28 cellular contexts compared by ENCODE assay signal in genomic region chr5:84303315-84303714, GRCh38.
DNase-seq lines count a peak whose midpoint lies in the region; ATAC-seq and TF ChIP-seq lines count a peak whose summit lies in the region.
"Had no signal": no experiment of that assay in that cellular context is flagged by ENCODE, and none has a peak within 500 bp of the region (broad histone marks: within the 10 kb centered on the region; RNA-seq: fewer than 3 reads in every experiment).

No MANE protein-coding gene starts in this region.

- H3K9ac ChIP-seq in mammary epithelial cell (ENCODE audit: insufficient read depth, low read length) = no peak overlapping the region

- H4K20me1 ChIP-seq in mammary epithelial cell (ENCODE audit: insufficient read depth, low read length) = no peaks in the 10 kb centered on the region
- no peaks in the 10 kb centered on the region for H4K20me1 ChIP-seq in hepatocyte (ENCODE audit: insufficient read depth, poor library complexity, severe bottlenecking)

- no peak overlapping the region for H3K27ac Mint-ChIP-seq in MCF 10A (ENCODE audit: low read depth, unreplicated experiment)
- H3K27ac Mint-ChIP-seq: activated T-cell treated with anti-CD3 and anti-CD28 coated beads, Interleukin-2, amount 50 U/mL, for 72 hours; CD4-positive, alpha-beta memory T cell; IgD-negative memory B cell; T-cell had no signal

- intact Hi-C loops in MCF 10A (cut with micrococcal nuclease) = no loop called here
- intact Hi-C loops in mammary epithelial cell (cut with micrococcal nuclease) = no loop called here
- intact Hi-C loops in vagina (cut with DNase I) = no loop called here

- BruUV-seq in MCF 10A (replicated peaks; lab: Mats Ljungman, UMichigan) (no TSS peak), mammary epithelial cell (replicated peaks; lab: Mats Ljungman, UMichigan) (no TSS peak)

- H3K4me3 Mint-ChIP-seq in MCF 10A (ENCODE audit: unreplicated experiment) = no peak overlapping the region
- H3K4me3 Mint-ChIP-seq: activated T-cell treated with anti-CD3 and anti-CD28 coated beads, Interleukin-2, amount 50 U/mL, for 72 hours; CD4-positive, alpha-beta memory T cell; IgD-negative memory B cell; T-cell had no signal

- H3K4me1 ChIP-seq in mammary epithelial cell (ENCODE audit: insufficient read depth, low read length) (no peaks in the 10 kb centered on the region), right atrium auricular region (no peaks in the 10 kb centered on the region), hepatocyte (ENCODE audit: insufficient read depth) (peaks cover 5% of the 10 kb centered on the region), vagina (no peaks in the 10 kb centered on the region)
- H3K4me1 ChIP-seq: adrenal gland, prostate gland, SJCRH30 had no signal

- dilution Hi-C loops in mammary epithelial cell (cut with HindIII; ENCODE audit: low sequenced_read_pairs) = no loop called here

- H3K27ac ChIP-seq in mammary epithelial cell (ENCODE audit: insufficient read depth, low read depth, low read length) = no peak overlapping the region
- H3K27ac ChIP-seq in right atrium auricular region = no peak overlapping the region
- H3K27ac ChIP-seq in hepatocyte = no peak overlapping the region
- H3K27ac ChIP-seq in vagina = no peak overlapping the region
- H3K27ac ChIP-seq: adrenal gland, cardiac muscle cell, prostate gland, SJCRH30 had no signal

- H2AFZ ChIP-seq in mammary epithelial cell (ENCODE audit: low read depth, low read length) (no peak overlapping the region), hepatocyte (no peak overlapping the region)

- no peaks in the 10 kb centered on the region for H3K9me3 ChIP-seq in mammary epithelial cell (replicated peaks; ENCODE audit: insufficient read depth, low read length)
- no peaks in the 10 kb centered on the region for H3K9me3 ChIP-seq in right atrium auricular region
- H3K9me3 ChIP-seq in hepatocyte (ENCODE audit: low read depth) = no peaks in the 10 kb centered on the region
- no peaks in the 10 kb centered on the region for H3K9me3 ChIP-seq in vagina
- H3K9me3 ChIP-seq: adrenal gland, prostate gland, SJCRH30 had no signal

- ATAC-seq in GM18505 (IDR thresholded peaks at IDR 0.05; ENCODE audit: unreplicated experiment) = no peak
- ATAC-seq: activated T-cell treated with anti-CD3 and anti-CD28 coated beads, Interleukin-2, amount 50 U/mL, for 72 hours; T-cell had no signal

- H3K36me3 ChIP-seq in mammary epithelial cell (ENCODE audit: insufficient read depth, low read length) (no peaks in the 10 kb centered on the region), right atrium auricular region (no peaks in the 10 kb centered on the region), hepatocyte (replicated peaks; ENCODE audit: insufficient read depth, low read depth) (no peaks in the 10 kb centered on the region), vagina (no peaks in the 10 kb centered on the region)
- H3K36me3 ChIP-seq: adrenal gland, cardiac muscle cell, prostate gland, SJCRH30 had no signal

- H3K79me2 ChIP-seq in mammary epithelial cell (ENCODE audit: insufficient read depth, low read length) (no peaks in the 10 kb centered on the region), hepatocyte (no peaks in the 10 kb centered on the region)

- POLR2A ChIA-PET in MCF 10A (lab: Yijun Ruan, JAX) = interaction anchor here (0.7 kb wide), 1 partner anchor 20 kb away, joined by 4 read pairs; no protein-coding TSS in a partner anchor

- 36% methylated on average over 3 of the region's 3 CpGs for WGBS in mammary epithelial cell (ENCODE audit: low coverage, missing lambda C conversion rate)
- whole genome bisulfite sequencing in hepatocyte (ENCODE audit: low lambda C conversion rate, missing lambda C conversion rate) = 94% methylated on average over 3 of the region's 3 CpGs

- DNase-seq in MCF 10A (ENCODE audit: unreplicated experiment) (peak; percentile 14), mammary epithelial cell (no peak), astrocyte of the spinal cord (ENCODE audit: low read depth, low spot score) (peak; percentile 62), fibroblast of pulmonary artery (ENCODE audit: low read depth) (peak; percentile 32), right atrium auricular region (ENCODE audit: low spot score) (no peak), hepatocyte (ENCODE audit: low spot score) (no peak), vagina (ENCODE audit: extremely low spot score in 2 of 2) (no peak)
- DNase-seq: 8988T; activated CD4-positive, alpha-beta T cell treated with anti-CD3 and anti-CD28 coated beads, Interleukin-2, amount 50 U/mL, for 4 hours; activated CD4-positive, CD25-positive, alpha-beta regulatory T cell; activated naive CD4-positive, alpha-beta T cell treated with Interleukin-2 at 50 U/mL for 16 hours; activated T-cell treated with anti-CD3 and anti-CD28 coated beads, Interleukin-2, amount 50 U/mL, for 72 hours; adrenal gland; CD4-positive, alpha-beta memory T cell; cortex of kidney; head of caudate nucleus; NCI-H1105; NCI-H187 treated with DMSO at 0.1 percent for 48 hours; NCI-H2171 treated with DMSO at 0.1 percent for 48 hours; NCI-H524; SJCRH30; stimulated activated CD4-positive, alpha-beta T cell treated with anti-CD3 and anti-CD28 coated beads, Interleukin-15, amount 100 ng/mL, for 24 hours; stimulated activated naive CD4-positive, alpha-beta T cell; T-cell had no signal

- in situ Hi-C loops in mammary epithelial cell (cut with MboI; ENCODE audit: low sequenced_read_pairs in 2 of 2) = no loop called here
- in situ Hi-C loops in astrocyte of the spinal cord (cut with HindIII; ENCODE audit: low sequenced_read_pairs) = no loop called here

- no peaks in the 10 kb centered on the region for H3K9me2 ChIP-seq in hepatocyte (replicated peaks; ENCODE audit: insufficient read depth)

- H3K36me3 Mint-ChIP-seq in MCF 10A (ENCODE audit: insufficient read depth, unreplicated experiment) = no peaks in the 10 kb centered on the region
- H3K36me3 Mint-ChIP-seq: CD4-positive, alpha-beta memory T cell; IgD-negative memory B cell; T-cell had no signal

- TF ChIP-seq CTCF in MCF 10A (IDR thresholded peaks at IDR 0.05; ENCODE audit: unreplicated experiment) = no peak
- no peak for TF ChIP-seq CTCF in mammary epithelial cell (conservative IDR thresholded peaks at IDR 0.05 in 1 of 2, IDR thresholded peaks at IDR 0.05 in 1 of 2; ENCODE audit: extremely low read depth in 1 of 2, insufficient read depth in 1 of 2, low read depth in 1 of 2, low read length in 2 of 2)
- no peak for TF ChIP-seq CTCF in astrocyte of the spinal cord (IDR thresholded peaks at IDR 0.05; ENCODE audit: low read depth, low read length)
- no peak for TF ChIP-seq CTCF in fibroblast of pulmonary artery (IDR thresholded peaks at IDR 0.05; ENCODE audit: low read length, missing control alignments)
- TF ChIP-seq CTCF in right atrium auricular region (IDR thresholded peaks at IDR 0.05) = no peak
- TF ChIP-seq CTCF in hepatocyte (IDR thresholded peaks at IDR 0.05; ENCODE audit: poor library complexity) = no peak
- no peak for TF ChIP-seq CTCF in vagina (IDR thresholded peaks at IDR 0.05)

- TF ChIP-seq POLR2A in vagina (IDR thresholded peaks at IDR 0.05) = no peak
- no peak for TF ChIP-seq POLR2A in GM18505 (IDR thresholded peaks at IDR 0.05; ENCODE audit: borderline replicate concordance, extremely low read depth, insufficient read depth, insufficient read length)

- H3K27me3 Mint-ChIP-seq in MCF 10A (ENCODE audit: insufficient read depth, unreplicated experiment) = peaks cover 39% of the 10 kb centered on the region
- H3K27me3 Mint-ChIP-seq: CD4-positive, alpha-beta memory T cell; IgD-negative memory B cell; T-cell had no signal

- CTCF ChIA-PET in MCF 10A (lab: Yijun Ruan, JAX) = no interaction called here
- CTCF ChIA-PET in mammary epithelial cell (lab: Charles Lee; ENCODE audit: low non-redundant PET) = no interaction called here

- H3K4me3 ChIP-seq in mammary epithelial cell (replicated peaks in 1 of 3; ENCODE audit: insufficient read depth in 1 of 3, low read depth in 2 of 3, low read length in 3 of 3) = no peak overlapping the region
- no peak overlapping the region for H3K4me3 ChIP-seq in astrocyte of the spinal cord (ENCODE audit: low read depth, low read length)
- no peak overlapping the region for H3K4me3 ChIP-seq in fibroblast of pulmonary artery (replicated peaks; ENCODE audit: low read depth, low read length)
- no peak overlapping the region for H3K4me3 ChIP-seq in right atrium auricular region
- H3K4me3 ChIP-seq in hepatocyte = no peak overlapping the region
- no peak overlapping the region for H3K4me3 ChIP-seq in vagina
- H3K4me3 ChIP-seq: adrenal gland, cardiac muscle cell, prostate gland, SJCRH30 had no signal

- no peaks in the 10 kb centered on the region for H3K4me1 Mint-ChIP-seq in MCF 10A (ENCODE audit: insufficient read depth, unreplicated experiment)
- H3K4me1 Mint-ChIP-seq: CD4-positive, alpha-beta memory T cell; IgD-negative memory B cell; T-cell had no signal

- H3K27me3 ChIP-seq in mammary epithelial cell (ENCODE audit: insufficient read depth, low read length) = peaks cover 13% of the 10 kb centered on the region
- no peaks in the 10 kb centered on the region for H3K27me3 ChIP-seq in right atrium auricular region
- H3K27me3 ChIP-seq in hepatocyte = no peaks in the 10 kb centered on the region
- H3K27me3 ChIP-seq in vagina = no peaks in the 10 kb centered on the region
- H3K27me3 ChIP-seq: adrenal gland, cardiac muscle cell, SJCRH30 had no signal

- H3K9me3 Mint-ChIP-seq in MCF 10A (ENCODE audit: unreplicated experiment) = no peaks in the 10 kb centered on the region
- H3K9me3 Mint-ChIP-seq: T-cell had no signal

- H3K4me2 ChIP-seq in mammary epithelial cell (ENCODE audit: insufficient read depth, low read depth, low read length) (no peak overlapping the region), hepatocyte (no peak overlapping the region)

Comparison
In these comparisons a context has a peak if more than half of its experiments do, and no peak if none do; other contexts are left out.
1. DNase-seq: peak in MCF 10A (single experiment), astrocyte of the spinal cord (single experiment) and fibroblast of pulmonary artery (single experiment); none in mammary epithelial cell (single experiment), right atrium auricular region (single experiment), hepatocyte (single experiment) and vagina (0 of 2).